9 cellular contexts compared by ENCODE assay signal in genomic region chr18:59631583-59632181, GRCh38.
A peak's percentile ranks its signal among the peaks of the same experiment; 100 is the strongest.
DNase-seq lines count a peak whose midpoint lies in the region; ATAC-seq and TF ChIP-seq lines count a peak whose summit lies in the region.
"Had no signal": no experiment of that assay in that cellular context is flagged by ENCODE, and none has a peak within 500 bp of the region (broad histone marks: within the 10 kb centered on the region; RNA-seq: fewer than 3 reads in every experiment).

No MANE protein-coding gene starts in this region.

- no peak overlapping the region for H2AFZ ChIP-seq in Karpas-422 (ENCODE audit: low read length)
- H2AFZ ChIP-seq in neuronal stem cell (ENCODE audit: low read length), result no peak overlapping the region

- CTCF ChIA-PET in CD4-positive, alpha-beta T cell (lab: Charles Lee), result no interaction called here

- no peak overlapping the region for H4K8ac ChIP-seq in neuronal stem cell (ENCODE audit: low read depth, low read length)

- H4K91ac ChIP-seq in neuronal stem cell (ENCODE audit: low read depth, low read length, poor library complexity), result no peak overlapping the region

- H3K4ac ChIP-seq in neuronal stem cell (ENCODE audit: low read length), result no peak overlapping the region

- H3K4me3 ChIP-seq in Karpas-422 (ENCODE audit: low read length) (no peak overlapping the region), dorsolateral prefrontal cortex (no peak overlapping the region), neuronal stem cell (ENCODE audit: low read length in 2 of 2) (no peak overlapping the region)

- H3K9ac ChIP-seq in Karpas-422 (ENCODE audit: low read length) (no peak overlapping the region), neuronal stem cell (ENCODE audit: low read depth, low read length, poor library complexity) (no peak overlapping the region)

- intact Hi-C loops in dorsolateral prefrontal cortex (cut with DNase I), result no loop called here
- intact Hi-C loops in CD4-positive, alpha-beta T cell (cut with DNase I, micrococcal nuclease), result no loop called here

- no peak overlapping the region for H3K27ac Mint-ChIP-seq in CD4-positive, alpha-beta T cell

- no peak overlapping the region for H3K27ac ChIP-seq in Karpas-422 (ENCODE audit: low read length)
- no peak overlapping the region for H3K27ac ChIP-seq in dorsolateral prefrontal cortex
- H3K27ac ChIP-seq in neuronal stem cell (replicated peaks; ENCODE audit: low read length), result no peak overlapping the region
- no peak overlapping the region for H3K27ac ChIP-seq in CD4-positive, alpha-beta T cell (ENCODE audit: low read depth, low read length)

- no peaks in the 10 kb centered on the region for H3K36me3 ChIP-seq in Karpas-422 (ENCODE audit: insufficient read depth, low read length)
- no peaks in the 10 kb centered on the region for H3K36me3 ChIP-seq in neuronal stem cell (replicated peaks in 1 of 2; ENCODE audit: control insufficient read depth in 2 of 2, insufficient read depth in 2 of 2, low read length in 2 of 2)

- H3K79me2 ChIP-seq in Karpas-422 (ENCODE audit: low read length), result no peaks in the 10 kb centered on the region

- no peak overlapping the region for H2BK5ac ChIP-seq in neuronal stem cell (ENCODE audit: low read length)

- no peaks in the 10 kb centered on the region for H3K9me3 Mint-ChIP-seq in CD4-positive, alpha-beta T cell

- H3K36me3 Mint-ChIP-seq in CD4-positive, alpha-beta T cell (ENCODE audit: low read depth), result no peaks in the 10 kb centered on the region

- H3K4me2 ChIP-seq in Karpas-422 (ENCODE audit: low read depth, low read length, poor library complexity, severe bottlenecking) (no peak overlapping the region), neuronal stem cell (ENCODE audit: insufficient read depth, low read length, poor library complexity, severe bottlenecking) (no peak overlapping the region)

- peak; percentile 61 for DNase-seq in DMS 273 (lab: John Stamatoyannopoulos, UW; ENCODE audit: unreplicated experiment)
- DNase-seq in DMS 273 treated with DMSO at 0.1 percent for 48 hours (lab: John Stamatoyannopoulos, UW), result no peak
- peak; percentile 62 for DNase-seq in Karpas-422
- DNase-seq in dorsolateral prefrontal cortex, result no peak
- peak; percentile 49 for DNase-seq in neuronal stem cell (ENCODE audit: low spot score)
- no peak for DNase-seq in activated CD4-positive, alpha-beta T cell treated with anti-CD3 and anti-CD28 coated beads for 1 hour
- DNase-seq in CD4-positive, alpha-beta T cell, result no peak
- no peak for DNase-seq in NCI-H187 treated with DMSO at 0.1 percent for 48 hours (lab: John Stamatoyannopoulos, UW)
- DNase-seq: 8988T had no signal

- no peaks in the 10 kb centered on the region for H3K79me1 ChIP-seq in neuronal stem cell (ENCODE audit: low read depth, low read length)

- H3K4me1 ChIP-seq in Karpas-422 (ENCODE audit: low read length), result no peaks in the 10 kb centered on the region
- peaks cover 0 to 8% of the 10 kb centered on the region in 2 donors for H3K4me1 ChIP-seq in neuronal stem cell (ENCODE audit: control insufficient read depth in 2 of 2, insufficient read depth in 1 of 2, low read depth in 1 of 2, low read length in 2 of 2)

- no peak overlapping the region for H3K18ac ChIP-seq in neuronal stem cell (ENCODE audit: low read length)

- no peak overlapping the region for H2BK120ac ChIP-seq in neuronal stem cell (ENCODE audit: low read depth, low read length)

- TF ChIP-seq CTCF in dorsolateral prefrontal cortex (IDR thresholded peaks at IDR 0.05 in 54 of 56, conservative IDR thresholded peaks at IDR 0.05 in 2 of 56; ENCODE audit: low read depth in 1 of 56, partially characterized antibody in 56 of 56), result peak in 48 of 56 donors; percentile 10 to 57 (median 36)
- TF ChIP-seq CTCF in CD4-positive, alpha-beta T cell (IDR thresholded peaks at IDR 0.05), result no peak

- ATAC-seq in CD4-positive, alpha-beta T cell (ENCODE audit: poor library complexity), result no peak

- H3K27me3 ChIP-seq in Karpas-422 (ENCODE audit: low read length) (no peaks in the 10 kb centered on the region; the same call in 1 of the 2 replicates), dorsolateral prefrontal cortex (no peaks in the 10 kb centered on the region), neuronal stem cell (ENCODE audit: control insufficient read depth in 3 of 3, insufficient read depth in 3 of 3, low read depth in 1 of 3, low read length in 3 of 3) (no peaks in the 10 kb centered on the region)
- H3K27me3 ChIP-seq in CD4-positive, alpha-beta T cell (ENCODE audit: control insufficient read depth, insufficient read depth, low read length), result no peaks in the 10 kb centered on the region

- no peak overlapping the region for H3K4me3 Mint-ChIP-seq in CD4-positive, alpha-beta T cell

- no peaks in the 10 kb centered on the region for H4K20me1 ChIP-seq in Karpas-422 (ENCODE audit: insufficient read depth, low read depth, low read length)

- no peak overlapping the region for H2BK12ac ChIP-seq in neuronal stem cell (ENCODE audit: low read length)

- H3K4me1 Mint-ChIP-seq in CD4-positive, alpha-beta T cell (ENCODE audit: low read depth), result no peaks in the 10 kb centered on the region

- no peaks in the 10 kb centered on the region for H3K9me2 ChIP-seq in Karpas-422 (replicated peaks; ENCODE audit: insufficient read depth, low read length)

- no peak overlapping the region for H2AK5ac ChIP-seq in neuronal stem cell (ENCODE audit: low read depth, low read length)

- POLR2A ChIA-PET in CD4-positive, alpha-beta T cell (lab: Charles Lee), result no interaction called here

- no peak overlapping the region for H3K14ac ChIP-seq in neuronal stem cell (ENCODE audit: low read length)

- H3K23ac ChIP-seq in neuronal stem cell (ENCODE audit: low read depth, low read length, poor library complexity), result no peak overlapping the region

- H3K27me3 Mint-ChIP-seq in CD4-positive, alpha-beta T cell, result peaks cover 20% of the 10 kb centered on the region

- H2BK15ac ChIP-seq in neuronal stem cell (ENCODE audit: low read length), result no peak overlapping the region

- H3K9me3 ChIP-seq in Karpas-422 (ENCODE audit: low read length) (no peaks in the 10 kb centered on the region), neuronal stem cell (replicated peaks in 1 of 2; ENCODE audit: control insufficient read depth in 2 of 2, insufficient read depth in 1 of 2, low read depth in 1 of 2, low read length in 2 of 2) (no peaks in the 10 kb centered on the region)
- H3K9me3 ChIP-seq in CD4-positive, alpha-beta T cell (ENCODE audit: control insufficient read depth, low read length), result no peaks in the 10 kb centered on the region

- WGBS in neuronal stem cell (ENCODE audit: extremely low coverage in 2 of 2, insufficient read length in 2 of 2, insufficient replicate concordance in 1 of 2), 2 donors, result no CpG with 5 or more reads among the region's 1 CpG

Comparison
In these comparisons a context has a peak if more than half of its experiments do, and no peak if none do; other contexts are left out.
1. DNase-seq: peak in DMS 273 (single experiment), Karpas-422 (single experiment) and neuronal stem cell (single experiment); none in DMS 273 treated with DMSO at 0.1 percent for 48 hours (single experiment), dorsolateral prefrontal cortex (0 of 10), activated CD4-positive, alpha-beta T cell treated with anti-CD3 and anti-CD28 coated beads for 1 hour (single experiment), CD4-positive, alpha-beta T cell (0 of 10) and NCI-H187 treated with DMSO at 0.1 percent for 48 hours (single experiment).